Comparison of ENCODE assay signal across 17 cellular contexts in genomic region chr14:81235096-81235495, GRCh38. TPM values are rescaled to one million over a fixed set of nuclear protein-coding genes. Genes with fewer than 3 reads are reported as not detected.
DNase-seq lines count a peak whose midpoint lies in the region; ATAC-seq and TF ChIP-seq lines count a peak whose summit lies in the region.
"Had no signal": no experiment of that assay in that cellular context is flagged by ENCODE, and none has a peak within 500 bp of the region (broad histone marks: within the 10 kb centered on the region; RNA-seq: fewer than 3 reads in every experiment).

No MANE protein-coding gene starts in this region.

- TF ChIP-seq CTCF in DND-41 (IDR thresholded peaks at IDR 0.05; ENCODE audit: borderline replicate concordance, extremely low read depth, low read length, poor library complexity, severe bottlenecking) (no peak), breast epithelium (IDR thresholded peaks at IDR 0.05) (no peak), lower leg skin (IDR thresholded peaks at IDR 0.05) (no peak)

- intact Hi-C loops in breast epithelium (cut with DNase I; ENCODE audit: low total_unique reads), result no loop called here
- intact Hi-C loops in lower leg skin (cut with DNase I; ENCODE audit: low total_unique reads), result no loop called here

- H3K27me3 ChIP-seq in DND-41 (ENCODE audit: insufficient read depth, low read length, poor library complexity) (no peaks in the 10 kb centered on the region), breast epithelium (no peaks in the 10 kb centered on the region)
- H3K27me3 ChIP-seq: testis had no signal

- no peak for ATAC-seq in DND-41 (ENCODE audit: insufficient read depth, low read depth)
- peak; percentile 52 for ATAC-seq in GM19035 (IDR thresholded peaks at IDR 0.05; ENCODE audit: unreplicated experiment)
- ATAC-seq in HG02798 (IDR thresholded peaks at IDR 0.05; ENCODE audit: poor library complexity, unreplicated experiment), result peak; percentile 41
- ATAC-seq in HG03565 (IDR thresholded peaks at IDR 0.05; ENCODE audit: unreplicated experiment), result peak; percentile 71

- no peaks in the 10 kb centered on the region for H3K79me2 ChIP-seq in DND-41 (ENCODE audit: insufficient read depth, low read length)

- TF ChIP-seq POLR2A in breast epithelium (IDR thresholded peaks at IDR 0.05), result no peak
- TF ChIP-seq POLR2A in lower leg skin (IDR thresholded peaks at IDR 0.05), result no peak

- DNase-seq in DND-41 (no peak), breast epithelium (ENCODE audit: low spot score in 2 of 2) (no peak), NCI-H1105 (lab: John Stamatoyannopoulos, UW) (no peak), lower leg skin (ENCODE audit: low spot score in 2 of 2) (no peak)
- no peak for DNase-seq in activated naive CD4-positive, alpha-beta T cell (lab: John Stamatoyannopoulos, UW)
- DNase-seq: activated naive CD8-positive, alpha-beta T cell treated with anti-CD3 and anti-CD28 coated beads, Interleukin-2, amount 10 ng/mL, durations not matched to agents 7 days and 5 days; CD4-positive, CD25-positive, alpha-beta regulatory T cell; DMS 273 treated with DMSO at 0.1 percent for 48 hours; endodermal cell; GF-D8; NCI-H187 treated with DMSO at 0.1 percent for 48 hours; retina; stimulated activated CD4-positive, alpha-beta T cell treated with anti-CD3 and anti-CD28 coated beads, Interleukin-12 subunit alpha, Interleukin-12 subunit beta, amount 100 ng/mL, for 4 hours; testis had no signal

- no peak overlapping the region for H3K4me2 ChIP-seq in DND-41 (ENCODE audit: insufficient read depth, low read length)

- H3K9me3 ChIP-seq in DND-41 (ENCODE audit: insufficient read depth, low read length, severe bottlenecking), result no peaks in the 10 kb centered on the region
- H3K9me3 ChIP-seq in breast epithelium, result no peaks in the 10 kb centered on the region
- H3K9me3 ChIP-seq: testis had no signal

- peaks cover 9% of the 10 kb centered on the region; the same call in 1 of the 2 replicates for H3K4me1 ChIP-seq in DND-41 (ENCODE audit: insufficient read depth, low read length)
- H3K4me1 ChIP-seq in breast epithelium, result no peaks in the 10 kb centered on the region
- H3K4me1 ChIP-seq: testis had no signal

- H3K36me3 ChIP-seq in DND-41 (ENCODE audit: insufficient read depth, low read length) (no peaks in the 10 kb centered on the region), breast epithelium (no peaks in the 10 kb centered on the region)

- no peaks in the 10 kb centered on the region for H4K20me1 ChIP-seq in DND-41 (ENCODE audit: insufficient read depth, low read length)

- H3K4me3 ChIP-seq in DND-41 (ENCODE audit: low read depth in 1 of 2, low read length in 2 of 2), result no peak overlapping the region
- no peak overlapping the region for H3K4me3 ChIP-seq in breast epithelium
- no peak overlapping the region for H3K4me3 ChIP-seq in lower leg skin (ENCODE audit: low read depth, poor library complexity, severe bottlenecking)
- H3K4me3 ChIP-seq: testis had no signal

- H3K9ac ChIP-seq in DND-41 (ENCODE audit: low read depth, low read length), result no peak overlapping the region

- H2AFZ ChIP-seq in DND-41 (ENCODE audit: low read depth, low read length), result peak overlapping the region; percentile 13; the same call in 1 of the 2 replicates

- WGBS in lower leg skin, 2 donors, result 58 to 59% methylated on average over 2 of the region's 2 CpGs

- H3K27ac ChIP-seq in DND-41 (ENCODE audit: low read length) (no peak overlapping the region), breast epithelium (no peak overlapping the region)
- H3K27ac ChIP-seq: testis had no signal

RNA-seq across cellular contexts. Expression of gene GTF2A1, which starts 14.3 kb away (rescaled TPM):
- total RNA-seq in breast epithelium, result 10 to 100 TPM; 27.5 to 33.3 (median 29.7) TPM
- total RNA-seq in lower leg skin, result 10 to 100 TPM; 32.1 to 39.7 (median 35.5) TPM
